Comparison of ENCODE assay signal across 24 cellular contexts in genomic region chr14:44163946-44164345, GRCh38.
"Had no signal": no experiment of that assay in that cellular context is flagged by ENCODE, and none has a peak within 500 bp of the region (broad histone marks: within the 10 kb centered on the region; RNA-seq: fewer than 3 reads in every experiment).

No MANE protein-coding gene starts in this region.

- ATAC-seq: activated CD4-positive, CD25-positive, alpha-beta regulatory T cell treated with anti-CD3 and anti-CD28 coated beads, Interleukin-2, amount 50 U/mL, for 24 hours; activated CD8-positive, alpha-beta T cell treated with anti-CD3 and anti-CD28 coated beads, Interleukin-2, amount 10 ng/mL, durations not matched to agents 7 days and 5 days; gastroesophageal sphincter; left cardiac atrium; pancreas; psoas muscle; right cardiac atrium; stimulated activated naive CD8-positive, alpha-beta T cell treated with anti-CD3 and anti-CD28 coated beads, Interleukin-15, amount 100 ng/mL, for 72 hours had no signal

- H3K4me1 Mint-ChIP-seq: activated CD4-positive, alpha-beta T cell treated with anti-CD3 and anti-CD28 coated beads, Interleukin-2, amount 10 ng/mL, durations not matched to agents 7 days and 5 days; activated naive CD8-positive, alpha-beta T cell treated with anti-CD3 and anti-CD28 coated beads for 36 hours; stimulated activated naive CD8-positive, alpha-beta T cell treated with anti-CD3 and anti-CD28 coated beads, Interleukin-15, amount 100 ng/mL, for 72 hours had no signal

- H3K4me3 ChIP-seq: gastroesophageal sphincter, pancreas, psoas muscle, suprapubic skin, tibial nerve had no signal

- FAIRE-seq: endometrium, pancreas had no signal

- DNase-seq: activated CD4-positive, alpha-beta T cell treated with anti-CD3 and anti-CD28 coated beads, Interleukin-2, amount 10 ng/mL, durations not matched to agents 7 days and 5 days; activated CD8-positive, alpha-beta T cell treated with anti-CD3 and anti-CD28 coated beads, Interleukin-2, amount 10 ng/mL, durations not matched to agents 7 days and 5 days; activated naive CD4-positive, alpha-beta T cell treated with Interleukin-2 at 50 U/mL for 16 hours; activated naive CD8-positive, alpha-beta T cell treated with anti-CD3 and anti-CD28 coated beads for 36 hours; activated T-cell treated with anti-CD3 and anti-CD28 coated beads, Interleukin-2, amount 50 U/mL, for 24 hours; amniotic stem cell; effector CD4-positive, alpha-beta T cell; erythroblast; head of caudate nucleus; islet precursor cell; left cardiac atrium; pancreas; psoas muscle; right cardiac atrium; stimulated activated CD4-positive, alpha-beta T cell treated with anti-CD3 and anti-CD28 coated beads, Interleukin-1b, Interleukin-23, amount 100 ng/mL, for 48 hours; stimulated activated naive CD8-positive, alpha-beta T cell treated with anti-CD3 and anti-CD28 coated beads, Interleukin-15, amount 100 ng/mL, for 72 hours had no signal

- H3K36me3 ChIP-seq: gastroesophageal sphincter, neutrophil, pancreas, suprapubic skin, tibial nerve had no signal

- H3K36me3 Mint-ChIP-seq: activated naive CD8-positive, alpha-beta T cell treated with anti-CD3 and anti-CD28 coated beads for 36 hours had no signal

- H3K27ac Mint-ChIP-seq: activated CD4-positive, alpha-beta T cell treated with anti-CD3 and anti-CD28 coated beads, Interleukin-2, amount 10 ng/mL, durations not matched to agents 7 days and 5 days; activated CD8-positive, alpha-beta T cell treated with anti-CD3 and anti-CD28 coated beads, Interleukin-2, amount 10 ng/mL, durations not matched to agents 7 days and 5 days; activated naive CD8-positive, alpha-beta T cell treated with anti-CD3 and anti-CD28 coated beads for 36 hours; activated T-cell treated with anti-CD3 and anti-CD28 coated beads, Interleukin-2, amount 50 U/mL, for 24 hours; nephron; stimulated activated naive CD8-positive, alpha-beta T cell treated with anti-CD3 and anti-CD28 coated beads, Interleukin-15, amount 100 ng/mL, for 72 hours; T-helper 1 cell treated with Interleukin-12 subunit alpha and Interleukin-12 subunit beta and Interleukin-4 antibody, amounts not matched to agents 30 μg/mL and 1 μg/mL, for 36 hours had no signal

- H3K27me3 Mint-ChIP-seq: activated CD4-positive, alpha-beta T cell treated with anti-CD3 and anti-CD28 coated beads, Interleukin-2, amount 10 ng/mL, durations not matched to agents 7 days and 5 days; activated naive CD8-positive, alpha-beta T cell treated with anti-CD3 and anti-CD28 coated beads for 36 hours; activated T-cell treated with anti-CD3 and anti-CD28 coated beads, Interleukin-2, amount 50 U/mL, for 24 hours; stimulated activated naive CD8-positive, alpha-beta T cell treated with anti-CD3 and anti-CD28 coated beads, Interleukin-15, amount 100 ng/mL, for 72 hours had no signal

- H3K4me3 Mint-ChIP-seq: activated CD4-positive, alpha-beta T cell treated with anti-CD3 and anti-CD28 coated beads, Interleukin-2, amount 10 ng/mL, durations not matched to agents 7 days and 5 days; activated CD8-positive, alpha-beta T cell treated with anti-CD3 and anti-CD28 coated beads, Interleukin-2, amount 10 ng/mL, durations not matched to agents 7 days and 5 days; activated naive CD8-positive, alpha-beta T cell treated with anti-CD3 and anti-CD28 coated beads for 36 hours; activated T-cell treated with anti-CD3 and anti-CD28 coated beads, Interleukin-2, amount 50 U/mL, for 24 hours; nephron; stimulated activated naive CD8-positive, alpha-beta T cell treated with anti-CD3 and anti-CD28 coated beads, Interleukin-15, amount 100 ng/mL, for 72 hours; T-helper 1 cell treated with Interleukin-12 subunit alpha and Interleukin-12 subunit beta and Interleukin-4 antibody, amounts not matched to agents 30 μg/mL and 1 μg/mL, for 36 hours had no signal

- H3K27me3 ChIP-seq: gastroesophageal sphincter, neutrophil, pancreas, suprapubic skin, tibial nerve had no signal
